Comparison of ENCODE assay signal across 23 cellular contexts in the genomic region with DNA sequence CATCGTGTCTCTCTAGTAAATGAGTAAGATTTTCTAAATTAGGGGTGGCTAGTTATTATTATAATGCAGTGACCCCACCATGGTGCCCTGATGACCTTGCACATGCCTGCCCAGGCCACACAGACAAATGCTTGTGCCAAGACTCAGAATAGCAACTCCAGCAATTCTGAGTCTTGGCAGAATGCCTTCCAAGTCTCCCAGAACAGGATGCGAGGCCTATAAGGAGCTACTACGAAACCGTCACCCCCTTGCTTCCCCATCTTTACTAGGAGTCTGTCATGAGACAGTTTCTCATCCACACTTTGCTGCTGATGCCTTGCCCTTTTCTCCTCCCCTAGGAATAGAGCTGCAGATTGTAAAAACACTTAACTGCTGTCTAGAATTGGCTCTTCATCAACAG.
A peak's percentile ranks its signal among the peaks of the same experiment; 100 is the strongest.
DNase-seq lines count a peak whose midpoint lies in the region; ATAC-seq and TF ChIP-seq lines count a peak whose summit lies in the region.
"Had no signal": no experiment of that assay in that cellular context is flagged by ENCODE, and none has a peak within 500 bp of the region (broad histone marks: within the 10 kb centered on the region; RNA-seq: fewer than 3 reads in every experiment).

No MANE protein-coding gene starts in this region.

- TF ChIP-seq EP300 in gastroesophageal sphincter (IDR thresholded peaks at IDR 0.05), result no peak

- intact Hi-C loops in Right ventricle myocardium superior (cut with DNase I) (no loop called here), left ventricle myocardium inferior (cut with micrococcal nuclease) (no loop called here)

- H3K9me3 ChIP-seq in left ventricle myocardium inferior (replicated peaks) (no peaks in the 10 kb centered on the region), gastroesophageal sphincter (no peaks in the 10 kb centered on the region)
- H3K9me3 ChIP-seq: SK-N-SH had no signal

- 35 to 46% methylated on average over 4 of the region's 4 CpGs for WGBS in gastroesophageal sphincter (ENCODE audit: low coverage in 1 of 2), 2 donors

- peak; percentile 39 for ATAC-seq in Right ventricle myocardium superior (ENCODE audit: poor library complexity)
- peak; percentile 46 for ATAC-seq in gastroesophageal sphincter
- no peak for ATAC-seq in GM19324 (IDR thresholded peaks at IDR 0.05; ENCODE audit: low FRiP score, unreplicated experiment)
- no peak for ATAC-seq in HG03039 (IDR thresholded peaks at IDR 0.05; ENCODE audit: unreplicated experiment)
- ATAC-seq: CD8-positive, alpha-beta T cell; GM23338 had no signal

- no peak for DNase-seq in Right ventricle myocardium superior
- DNase-seq in left ventricle myocardium inferior, result no peak
- peak; percentile 62 for DNase-seq in NCI-H2171 treated with DMSO at 0.1 percent for 48 hours (lab: John Stamatoyannopoulos, UW)
- peak; percentile 56 for DNase-seq in pons (ENCODE audit: low spot score)
- no peak for DNase-seq in NCI-H2196 (lab: John Stamatoyannopoulos, UW; ENCODE audit: unreplicated experiment)
- DNase-seq: 8988T; CD8-positive, alpha-beta T cell; HCEC 1CT; KBM-7; NCI-H1092; NCI-H1436; NCI-H187 treated with DMSO at 0.1 percent for 48 hours; NCI-H2107; NCI-H446; NCI-H526; OCI-M1; SIG-M5; SK-N-SH had no signal

- H3K27me3 ChIP-seq in left ventricle myocardium inferior (ENCODE audit: low read depth), result no peaks in the 10 kb centered on the region
- H3K27me3 ChIP-seq in gastroesophageal sphincter, result no peaks in the 10 kb centered on the region

- no peak for TF ChIP-seq POLR2A in gastroesophageal sphincter (IDR thresholded peaks at IDR 0.05)

- no peak overlapping the region for H3K27ac ChIP-seq in left ventricle myocardium inferior (replicated peaks)
- H3K27ac ChIP-seq in gastroesophageal sphincter, result no peak overlapping the region
- H3K27ac ChIP-seq: HL-60 had no signal

- H3K4me1 ChIP-seq in left ventricle myocardium inferior (no peaks in the 10 kb centered on the region), gastroesophageal sphincter (no peaks in the 10 kb centered on the region)

- H3K4me3 ChIP-seq in left ventricle myocardium inferior (no peak overlapping the region), gastroesophageal sphincter (no peak overlapping the region)
- H3K4me3 ChIP-seq: GM23338 had no signal

- H3K36me3 ChIP-seq in left ventricle myocardium inferior, result no peaks in the 10 kb centered on the region
- H3K36me3 ChIP-seq in gastroesophageal sphincter, result no peaks in the 10 kb centered on the region

- TF ChIP-seq CTCF in left ventricle myocardium inferior (IDR thresholded peaks at IDR 0.05; ENCODE audit: borderline replicate concordance) (no peak), gastroesophageal sphincter (IDR thresholded peaks at IDR 0.05) (no peak)

Comparison
In these comparisons a context has a peak if more than half of its experiments do, and no peak if none do; other contexts are left out.
1. ATAC-seq: peak in Right ventricle myocardium superior (single experiment) and gastroesophageal sphincter (single experiment); none in GM19324 (single experiment) and HG03039 (single experiment).
2. DNase-seq: peak in NCI-H2171 treated with DMSO at 0.1 percent for 48 hours (single experiment) and pons (single experiment); none in Right ventricle myocardium superior (single experiment), left ventricle myocardium inferior (single experiment) and NCI-H2196 (single experiment).